12 cellular contexts compared by ENCODE assay signal in genomic region chr16:84582958-84583516, GRCh38. TPM values are rescaled to one million over a fixed set of nuclear protein-coding genes. Genes with fewer than 3 reads are reported as not detected.
DNase-seq lines count a peak whose midpoint lies in the region; FAIRE-seq and TF ChIP-seq lines count a peak whose summit lies in the region.
"Had no signal": no experiment of that assay in that cellular context is flagged by ENCODE, and none has a peak within 500 bp of the region (broad histone marks: within the 10 kb centered on the region; RNA-seq: fewer than 3 reads in every experiment).

No MANE protein-coding gene starts in this region.

- TF ChIP-seq CTCF in spleen (IDR thresholded peaks at IDR 0.05 in 8 of 11, conservative IDR thresholded peaks at IDR 0.05 in 3 of 11): no peak

- H3K79me2 ChIP-seq in mesendoderm (ENCODE audit: control insufficient read depth, insufficient read depth, low read length): peaks cover 4% of the 10 kb centered on the region

- H3K23ac ChIP-seq in mesendoderm (ENCODE audit: low read length): no peak overlapping the region

- peak; percentile 82 for DNase-seq in AG08396 (ENCODE audit: low spot score)
- peak; percentile 61 to 71 for DNase-seq in T47D (ENCODE audit: low read depth in 1 of 2, low spot score in 1 of 2)
- DNase-seq in myocyte (ENCODE audit: low read depth): peak; percentile 84
- no peak for DNase-seq in mesendoderm
- DNase-seq in spleen: no peak
- DNase-seq in GM12892 (ENCODE audit: insufficient read length): no peak
- DNase-seq in globus pallidus (ENCODE audit: low spot score): no peak
- DNase-seq: NCI-H2227 treated with DMSO at 0.1 percent for 48 hours, SJCRH30 had no signal

- H3K4me2 ChIP-seq in mesendoderm (ENCODE audit: low read length): no peak overlapping the region
- H3K4me2 ChIP-seq: KMS-11 had no signal

- intact Hi-C loops in spleen (cut with DNase I; ENCODE audit: low total_unique reads): no loop called here

- H4K5ac ChIP-seq in mesendoderm (ENCODE audit: low read length): no peak overlapping the region

- TF ChIP-seq POLR2A in spleen (IDR thresholded peaks at IDR 0.05): no peak
- no peak for TF ChIP-seq POLR2A in GM12892 (IDR thresholded peaks at IDR 0.05; ENCODE audit: low read depth, low read length)

- H3K79me1 ChIP-seq in mesendoderm (ENCODE audit: low read length): peaks cover 6% of the 10 kb centered on the region

- no peaks in the 10 kb centered on the region for H3K27me3 ChIP-seq in HUES64 (ENCODE audit: insufficient read depth, low read length)
- H3K27me3 ChIP-seq in mesendoderm (ENCODE audit: insufficient read depth, low read length, poor library complexity): no peaks in the 10 kb centered on the region
- H3K27me3 ChIP-seq in spleen (replicated peaks in 1 of 7): no peaks in the 10 kb centered on the region
- H3K27me3 ChIP-seq: esophagus muscularis mucosa, SJCRH30 had no signal

- no peak overlapping the region for H3K27ac ChIP-seq in HUES64 (ENCODE audit: low read depth, low read length)
- H3K27ac ChIP-seq in mesendoderm (ENCODE audit: low read depth, low read length): no peak overlapping the region
- peak overlapping the region in 3 of 8 donors; percentile 5 to 25 (median 6) for H3K27ac ChIP-seq in spleen
- H3K27ac ChIP-seq: esophagus muscularis mucosa, KMS-11, SJCRH30 had no signal

- H3K4me3 ChIP-seq in HUES64 (ENCODE audit: low read length): no peak overlapping the region
- no peak overlapping the region for H3K4me3 ChIP-seq in mesendoderm (ENCODE audit: low read length)
- no peak overlapping the region for H3K4me3 ChIP-seq in spleen
- H3K4me3 ChIP-seq: esophagus muscularis mucosa, SJCRH30 had no signal

- H3K18ac ChIP-seq in mesendoderm (ENCODE audit: low read length): no peak overlapping the region

- H3K9me3 ChIP-seq in HUES64 (ENCODE audit: insufficient read depth, low read depth, low read length): no peaks in the 10 kb centered on the region
- H3K9me3 ChIP-seq in spleen: no peaks in the 10 kb centered on the region
- H3K9me3 ChIP-seq: esophagus muscularis mucosa, SJCRH30 had no signal

- no peak overlapping the region for H2BK5ac ChIP-seq in mesendoderm (ENCODE audit: low read length)

- H2BK15ac ChIP-seq in mesendoderm (replicated peaks; ENCODE audit: low read depth): no peak overlapping the region

- H3K56ac ChIP-seq in mesendoderm (ENCODE audit: low read length): no peak overlapping the region

- FAIRE-seq in GM12892 (lab: Jason Lieb, UNC): no peak

- in situ Hi-C loops in T47D (cut with HindIII; ENCODE audit: low pct_unique_long_range_greater_than_20kb, low sequenced_read_pairs): no loop called here

- peaks cover 17% of the 10 kb centered on the region; the same call in 1 of the 2 replicates for H3K36me3 ChIP-seq in HUES64 (ENCODE audit: insufficient read depth, low read length)
- H3K36me3 ChIP-seq in mesendoderm (ENCODE audit: control insufficient read depth, insufficient read depth, low read length): no peaks in the 10 kb centered on the region
- peaks cover 0 to 92% (median 33%) of the 10 kb centered on the region in 6 donors for H3K36me3 ChIP-seq in spleen
- H3K36me3 ChIP-seq: esophagus muscularis mucosa, SJCRH30 had no signal

- H3K4me1 ChIP-seq in HUES64 (ENCODE audit: insufficient read depth, low read length) (peaks cover 8% of the 10 kb centered on the region; the same call in 1 of the 2 replicates), mesendoderm (ENCODE audit: control insufficient read depth, low read depth, low read length) (no peaks in the 10 kb centered on the region), spleen (peaks cover 28 to 97% (median 66%) of the 10 kb centered on the region in 6 donors)
- H3K4me1 ChIP-seq: SJCRH30 had no signal

- H4K8ac ChIP-seq in mesendoderm (ENCODE audit: low read depth, low read length): no peak overlapping the region

- no peak overlapping the region for H2AK5ac ChIP-seq in mesendoderm (ENCODE audit: low read length)

- H2BK120ac ChIP-seq in mesendoderm (ENCODE audit: low read depth, low read length): no peak overlapping the region

- H3K4ac ChIP-seq in mesendoderm (ENCODE audit: low read depth, low read length): no peak overlapping the region

- peak overlapping the region; percentile 39; the same call in 1 of the 2 replicates for H3K9ac ChIP-seq in HUES64 (ENCODE audit: low read depth, low read length)
- no peak overlapping the region for H3K9ac ChIP-seq in mesendoderm (ENCODE audit: low read length)
- H3K9ac ChIP-seq: KMS-11 had no signal

- 83% methylated on average over 10 of the region's 11 CpGs for WGBS in HUES64
- no CpG with 5 or more reads among the region's 11 CpGs for WGBS in mesendoderm (ENCODE audit: extremely low coverage, insufficient coverage, low lambda C conversion rate)
- 72 to 81% (median 76%) methylated on average over 11 of the region's 11 CpGs for WGBS in spleen, 5 donors

RNA-seq across cellular contexts. Expression of gene COTL1, which starts 34.8 kb away (rescaled TPM):
- 158 TPM for polyA plus RNA-seq in HUES64 (2013, experiment 1 of 2)
- polyA plus RNA-seq in HUES64 (2013, experiment 2 of 2): 213 TPM
- total RNA-seq in myocyte (14.5 and 16.8 TPM in 2 replicates), spleen (100 to 1,000 TPM; 284 to 655 (median 457) TPM)
- 37.5 TPM for polyA plus RNA-seq in myocyte (2012)
- 102 TPM for polyA plus RNA-seq in mesendoderm (2013, experiment 1 of 2)
- polyA plus RNA-seq in mesendoderm (2013, experiment 2 of 2): 104 TPM
- polyA plus RNA-seq in spleen: 100 to 1,000 TPM; 298 to 449 (median 303) TPM
- polyA plus RNA-seq in GM12892 (2012; ENCODE audit: missing spikeins): 375 TPM

Comparison
In these comparisons a context has a peak if more than half of its experiments do, and no peak if none do; other contexts are left out.
1. DNase-seq: peak in AG08396 (single experiment), T47D (2 of 2) and myocyte (single experiment); none in mesendoderm (single experiment), spleen (single experiment), GM12892 (single experiment) and globus pallidus (single experiment).
2. RNA of gene COTL1, which starts 34.8 kb away (total RNA-seq): 284 to 655 TPM in spleen; 14.5 to 16.8 TPM in myocyte; every median in the first group is over 10 times any median in the second.